In genomic region chr19:16293133-16294085, GRCh38 we compare ENCODE assay signal across 9 cellular contexts. TPM values are rescaled to one million over a fixed set of nuclear protein-coding genes. Genes with fewer than 3 reads are reported as not detected.
A peak's percentile ranks its signal among the peaks of the same experiment; 100 is the strongest.
DNase-seq lines count a peak whose midpoint lies in the region; ATAC-seq and TF ChIP-seq lines count a peak whose summit lies in the region.
"Had no signal": no experiment of that assay in that cellular context is flagged by ENCODE, and none has a peak within 500 bp of the region (broad histone marks: within the 10 kb centered on the region; RNA-seq: fewer than 3 reads in every experiment).

No MANE protein-coding gene starts in this region.

- H3K36me3 ChIP-seq in KMS-11 (ENCODE audit: insufficient read depth) (no peaks in the 10 kb centered on the region), ascending aorta (no peaks in the 10 kb centered on the region), kidney epithelial cell (ENCODE audit: control insufficient read depth, insufficient read depth, low read length) (no peaks in the 10 kb centered on the region), thoracic aorta (no peaks in the 10 kb centered on the region)

- no peaks in the 10 kb centered on the region for H3K36me3 Mint-ChIP-seq in activated CD4-positive, alpha-beta T cell treated with anti-CD3 and anti-CD28 coated beads, Interleukin-2, amount 10 ng/mL, durations not matched to agents 7 days and 5 days (ENCODE audit: low read depth)
- H3K36me3 Mint-ChIP-seq in progenitor cell of endocrine pancreas (ENCODE audit: insufficient read depth), result no peaks in the 10 kb centered on the region
- no peaks in the 10 kb centered on the region for H3K36me3 Mint-ChIP-seq in activated T-helper 17 cell treated with anti-CD3 and anti-CD28 coated beads, Interleukin-2, amount 50 U/mL, for 72 hours (ENCODE audit: low read depth)
- H3K36me3 Mint-ChIP-seq: activated naive CD8-positive, alpha-beta T cell had no signal

- H3K27me3 Mint-ChIP-seq in activated CD4-positive, alpha-beta T cell treated with anti-CD3 and anti-CD28 coated beads, Interleukin-2, amount 10 ng/mL, durations not matched to agents 7 days and 5 days, result peaks cover 19% of the 10 kb centered on the region
- H3K27me3 Mint-ChIP-seq in progenitor cell of endocrine pancreas, result peaks cover 3% of the 10 kb centered on the region
- no peaks in the 10 kb centered on the region for H3K27me3 Mint-ChIP-seq in activated T-helper 17 cell treated with anti-CD3 and anti-CD28 coated beads, Interleukin-2, amount 50 U/mL, for 72 hours
- H3K27me3 Mint-ChIP-seq: activated naive CD8-positive, alpha-beta T cell had no signal

- no peak overlapping the region for H3K9ac ChIP-seq in KMS-11

- H3K27ac Mint-ChIP-seq in activated CD4-positive, alpha-beta T cell treated with anti-CD3 and anti-CD28 coated beads, Interleukin-2, amount 10 ng/mL, durations not matched to agents 7 days and 5 days, result no peak overlapping the region
- no peak overlapping the region for H3K27ac Mint-ChIP-seq in progenitor cell of endocrine pancreas
- H3K27ac Mint-ChIP-seq in activated T-helper 17 cell treated with anti-CD3 and anti-CD28 coated beads, Interleukin-2, amount 50 U/mL, for 72 hours, result no peak overlapping the region
- H3K27ac Mint-ChIP-seq: activated naive CD8-positive, alpha-beta T cell had no signal

- H2AFZ ChIP-seq in KMS-11 (ENCODE audit: low read depth), result no peak overlapping the region

- peak; percentile 72 for ATAC-seq in thoracic aorta (ENCODE audit: insufficient number of reproducible peaks, low FRiP score, low read depth)
- no peak for ATAC-seq in activated T-helper 17 cell treated with anti-CD3 and anti-CD28 coated beads, Interleukin-2, amount 50 U/mL, for 72 hours (replicated peaks)

- H3K27ac ChIP-seq in KMS-11 (no peak overlapping the region), ascending aorta (peak overlapping the region; percentile 92 to 97), thoracic aorta (peak overlapping the region; percentile 97 to 98)

- no peak overlapping the region for H3K4me3 Mint-ChIP-seq in activated CD4-positive, alpha-beta T cell treated with anti-CD3 and anti-CD28 coated beads, Interleukin-2, amount 10 ng/mL, durations not matched to agents 7 days and 5 days
- no peak overlapping the region for H3K4me3 Mint-ChIP-seq in progenitor cell of endocrine pancreas (ENCODE audit: low read depth)
- H3K4me3 Mint-ChIP-seq in activated T-helper 17 cell treated with anti-CD3 and anti-CD28 coated beads, Interleukin-2, amount 50 U/mL, for 72 hours, result no peak overlapping the region
- H3K4me3 Mint-ChIP-seq: activated naive CD8-positive, alpha-beta T cell had no signal

- peaks cover 2% of the 10 kb centered on the region for H3K9me3 Mint-ChIP-seq in activated CD4-positive, alpha-beta T cell treated with anti-CD3 and anti-CD28 coated beads, Interleukin-2, amount 10 ng/mL, durations not matched to agents 7 days and 5 days
- no peaks in the 10 kb centered on the region for H3K9me3 Mint-ChIP-seq in progenitor cell of endocrine pancreas (ENCODE audit: low read depth)
- H3K9me3 Mint-ChIP-seq in activated T-helper 17 cell treated with anti-CD3 and anti-CD28 coated beads, Interleukin-2, amount 50 U/mL, for 72 hours, result no peaks in the 10 kb centered on the region

- TF ChIP-seq CTCF in KMS-11 (conservative IDR thresholded peaks at IDR 0.05; ENCODE audit: low read depth, low read length) (no peak), ascending aorta (IDR thresholded peaks at IDR 0.05) (no peak), kidney epithelial cell (IDR thresholded peaks at IDR 0.05; ENCODE audit: insufficient read depth, low read length, poor library complexity, severe bottlenecking) (no peak), thoracic aorta (IDR thresholded peaks at IDR 0.05) (no peak), progenitor cell of endocrine pancreas (IDR thresholded peaks at IDR 0.05; ENCODE audit: unreplicated experiment) (no peak)

- H3K4me3 ChIP-seq in KMS-11 (IDR thresholded peaks at IDR 0.05; ENCODE audit: insufficient read depth, low read depth, low read length) (no peak overlapping the region), ascending aorta (peak overlapping the region; percentile 24 to 45), kidney epithelial cell (ENCODE audit: low read depth, low read length) (no peak overlapping the region), thoracic aorta (peak overlapping the region; percentile 69)

- H3K4me1 ChIP-seq in KMS-11 (ENCODE audit: low read depth, poor library complexity, severe bottlenecking), result peaks cover 13% of the 10 kb centered on the region
- peaks cover 8 to 15% of the 10 kb centered on the region in 2 donors for H3K4me1 ChIP-seq in ascending aorta
- peaks cover 4 to 24% of the 10 kb centered on the region in 2 donors for H3K4me1 ChIP-seq in thoracic aorta (ENCODE audit: control insufficient read depth in 1 of 2, low read depth in 2 of 2)

- CTCF ChIA-PET in activated CD4-positive, alpha-beta T cell treated with anti-CD3 and anti-CD28 coated beads, Interleukin-2, amount 10 ng/mL, durations not matched to agents 7 days and 5 days (lab: Charles Lee), result no interaction called here

- no peaks in the 10 kb centered on the region for H3K79me2 ChIP-seq in KMS-11 (ENCODE audit: insufficient read depth, low read depth)

- POLR2A ChIA-PET in activated CD4-positive, alpha-beta T cell treated with anti-CD3 and anti-CD28 coated beads, Interleukin-2, amount 10 ng/mL, durations not matched to agents 7 days and 5 days (lab: Charles Lee), result no interaction called here

- no peaks in the 10 kb centered on the region for H4K20me1 ChIP-seq in KMS-11 (ENCODE audit: insufficient read depth)

- peaks cover 15% of the 10 kb centered on the region for H3K4me1 Mint-ChIP-seq in activated CD4-positive, alpha-beta T cell treated with anti-CD3 and anti-CD28 coated beads, Interleukin-2, amount 10 ng/mL, durations not matched to agents 7 days and 5 days
- H3K4me1 Mint-ChIP-seq in progenitor cell of endocrine pancreas (ENCODE audit: low read depth), result peaks cover 3% of the 10 kb centered on the region
- no peaks in the 10 kb centered on the region for H3K4me1 Mint-ChIP-seq in activated T-helper 17 cell treated with anti-CD3 and anti-CD28 coated beads, Interleukin-2, amount 50 U/mL, for 72 hours

- peak overlapping the region; percentile 40; the same call in 1 of the 2 replicates for H3K4me2 ChIP-seq in KMS-11

- no peaks in the 10 kb centered on the region for H3K9me3 ChIP-seq in ascending aorta
- no peaks in the 10 kb centered on the region for H3K9me3 ChIP-seq in thoracic aorta

- DNase-seq in ascending aorta (ENCODE audit: low spot score in 2 of 2), result peak; percentile 39 to 93
- DNase-seq in kidney epithelial cell (ENCODE audit: low read depth), result peak; percentile 42
- DNase-seq in thoracic aorta (ENCODE audit: low spot score), result peak; percentile 63
- no peak for DNase-seq in activated CD4-positive, alpha-beta T cell treated with anti-CD3 and anti-CD28 coated beads, Interleukin-2, amount 10 ng/mL, durations not matched to agents 7 days and 5 days
- no peak for DNase-seq in activated effector memory CD4-positive, alpha-beta T cell treated with anti-CD3 and anti-CD28 coated beads, Interleukin-2, amount 50 U/mL, for 16 hours
- no peak for DNase-seq in progenitor cell of endocrine pancreas (ENCODE audit: low spot score, unreplicated experiment)

- H3K27me3 ChIP-seq in KMS-11 (ENCODE audit: insufficient read depth, low read depth), result peaks cover 10% of the 10 kb centered on the region
- H3K27me3 ChIP-seq in ascending aorta, result no peaks in the 10 kb centered on the region
- H3K27me3 ChIP-seq in kidney epithelial cell (ENCODE audit: control insufficient read depth, insufficient read depth, low read length), result no peaks in the 10 kb centered on the region
- H3K27me3 ChIP-seq in thoracic aorta (replicated peaks; ENCODE audit: insufficient read depth), result no peaks in the 10 kb centered on the region

- intact Hi-C loops in ascending aorta (cut with DNase I), result loop anchor here (1.0 to 2.0 kb wide), 3 partner anchors 19 to 31 kb away; partner anchors contain the start of gene KLF2

RNA-seq across cellular contexts. Expression of gene KLF2, which starts 31.2 kb away (rescaled TPM):
- total RNA-seq in ascending aorta (281 TPM), kidney epithelial cell (0.67 and 1.9 TPM in 2 replicates), thoracic aorta (100 to 1,000 TPM in 1 of 2 donors, 10 to 100 TPM in 1; 34.9 to 146 TPM), progenitor cell of endocrine pancreas (2.7 TPM in 2 replicates)
- 100 to 1,000 TPM; 253 to 255 TPM for total RNA-seq in activated CD4-positive, alpha-beta T cell treated with anti-CD3 and anti-CD28 coated beads, Interleukin-2, amount 10 ng/mL, durations not matched to agents 7 days and 5 days
- 1 to 10 TPM; 1.9 to 9.9 TPM for total RNA-seq in activated T-helper 17 cell treated with anti-CD3 and anti-CD28 coated beads, Interleukin-2, amount 50 U/mL, for 72 hours

Comparison
In these comparisons a context has a peak if more than half of its experiments do, and no peak if none do; other contexts are left out.
1. H3K4me3 ChIP-seq: peak in ascending aorta (2 of 2) and thoracic aorta (single experiment); none in KMS-11 (single experiment) and kidney epithelial cell (single experiment).
2. DNase-seq: peak in ascending aorta (2 of 2), kidney epithelial cell (single experiment) and thoracic aorta (single experiment); none in activated CD4-positive, alpha-beta T cell treated with anti-CD3 and anti-CD28 coated beads, Interleukin-2, amount 10 ng/mL, durations not matched to agents 7 days and 5 days (single experiment), activated effector memory CD4-positive, alpha-beta T cell treated with anti-CD3 and anti-CD28 coated beads, Interleukin-2, amount 50 U/mL, for 16 hours (single experiment) and progenitor cell of endocrine pancreas (single experiment).